Comparison of ENCODE assay signal across 1 cellular context in the genomic region with DNA sequence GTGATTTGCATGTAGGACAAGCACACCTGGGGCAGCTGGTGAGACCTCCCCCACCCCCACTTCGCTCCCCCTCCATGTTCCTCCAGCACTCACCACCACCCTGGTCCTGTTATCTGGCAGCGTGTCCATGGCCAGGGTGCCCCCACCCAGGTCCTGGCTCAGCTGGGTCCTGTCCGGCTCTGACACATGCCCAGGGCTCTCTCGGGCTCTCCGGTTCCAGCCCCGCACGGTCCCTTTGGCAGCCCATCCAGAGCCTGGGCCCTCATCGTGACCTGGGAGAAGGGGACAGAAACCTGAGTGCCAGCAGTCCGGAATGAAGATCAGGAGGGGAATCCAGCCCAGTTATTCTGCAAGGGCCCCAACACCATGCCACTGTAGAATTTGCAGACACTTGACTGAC.
TF ChIP-seq lines count a peak whose summit lies in the region.

No MANE protein-coding gene starts in this region.

TF ChIP-seq in IMR-90, 13 proteins besides CTCF, POLR2A, EP300 and RAD21:
- no peak for TF ChIP-seq CHD1 (IDR thresholded peaks at IDR 0.05; ENCODE audit: low read depth, low read length)
